In genomic region chr6:26118999-26119398, GRCh38 we compare ENCODE assay signal across 13 cellular contexts. TPM values are rescaled to one million over a fixed set of nuclear protein-coding genes. Genes with fewer than 3 reads are reported as not detected.
DNase-seq lines count a peak whose midpoint lies in the region; ATAC-seq, FAIRE-seq and TF ChIP-seq lines count a peak whose summit lies in the region.
"Had no signal": no experiment of that assay in that cellular context is flagged by ENCODE, and none has a peak within 500 bp of the region (broad histone marks: within the 10 kb centered on the region; RNA-seq: fewer than 3 reads in every experiment).

No MANE protein-coding gene starts in this region.

- no peak for ATAC-seq in GM12878
- no peak for ATAC-seq in stimulated activated naive CD8-positive, alpha-beta T cell treated with anti-CD3 and anti-CD28 coated beads, Interleukin-15, amount 100 ng/mL, for 72 hours
- ATAC-seq: psoas muscle had no signal

- H3K36me3 ChIP-seq in GM12878 (ENCODE audit: control insufficient read depth in 2 of 2, insufficient read depth in 2 of 2, low read length in 1 of 2) = no peaks in the 10 kb centered on the region
- H3K36me3 ChIP-seq: transverse colon had no signal

- H3K4me1 ChIP-seq in GM12878 (ENCODE audit: control insufficient read depth, insufficient read depth, low read length) = peaks cover 3% of the 10 kb centered on the region; the same call in 1 of the 2 replicates

- no peaks in the 10 kb centered on the region for H3K27me3 ChIP-seq in GM12878 (replicated peaks in 1 of 2; ENCODE audit: control insufficient read depth in 2 of 2, insufficient read depth in 2 of 2, low read length in 1 of 2)
- H3K27me3 ChIP-seq: transverse colon had no signal

- no peak for DNase-seq in H54 (ENCODE audit: insufficient read length, low spot score)
- peak; percentile 39 for DNase-seq in NCI-H2107 (lab: John Stamatoyannopoulos, UW)
- no peak for DNase-seq in GM12878 (ENCODE audit: low read depth, low spot score)
- DNase-seq in neural crest cell (ENCODE audit: low read depth, low spot score) = no peak
- DNase-seq in SW 1271 (lab: John Stamatoyannopoulos, UW) = no peak
- DNase-seq in activated CD4-positive, alpha-beta T cell treated with anti-CD3 and anti-CD28 coated beads for 48 hours = no peak
- no peak for DNase-seq in stimulated activated naive CD8-positive, alpha-beta T cell treated with anti-CD3 and anti-CD28 coated beads, Interleukin-15, amount 100 ng/mL, for 72 hours
- no peak for DNase-seq in D721Med (ENCODE audit: insufficient read length, low spot score)
- DNase-seq: foreskin fibroblast, KG1, psoas muscle, transverse colon had no signal

- H3K4me1 Mint-ChIP-seq in neural crest cell = peaks cover 37% of the 10 kb centered on the region
- peaks cover 42% of the 10 kb centered on the region for H3K4me1 Mint-ChIP-seq in stimulated activated naive CD8-positive, alpha-beta T cell treated with anti-CD3 and anti-CD28 coated beads, Interleukin-15, amount 100 ng/mL, for 72 hours

- peak overlapping the region; percentile 11; the same call in 1 of the 2 replicates for H2AFZ ChIP-seq in GM12878 (ENCODE audit: control insufficient read depth, low read depth, low read length)

- WGBS in GM12878 (ENCODE audit: insufficient coverage, insufficient replicate concordance, low lambda C conversion rate, missing lambda C conversion rate) = 94% methylated on average over 7 of the region's 7 CpGs

- no peaks in the 10 kb centered on the region for H3K9me3 Mint-ChIP-seq in neural crest cell
- H3K9me3 Mint-ChIP-seq in stimulated activated naive CD8-positive, alpha-beta T cell treated with anti-CD3 and anti-CD28 coated beads, Interleukin-15, amount 100 ng/mL, for 72 hours = peaks cover 0 to 5% of the 10 kb centered on the region in 2 donors

- H3K4me3 Mint-ChIP-seq in neural crest cell = peak overlapping the region; percentile 73
- H3K4me3 Mint-ChIP-seq in stimulated activated naive CD8-positive, alpha-beta T cell treated with anti-CD3 and anti-CD28 coated beads, Interleukin-15, amount 100 ng/mL, for 72 hours = no peak overlapping the region
- H3K4me3 Mint-ChIP-seq: central memory CD8-positive, alpha-beta T cell had no signal

- TF ChIP-seq RAD21 in GM12878 (IDR thresholded peaks at IDR 0.05; ENCODE audit: insufficient read depth, low read depth, low read length) = no peak

- H3K27ac Mint-ChIP-seq in neural crest cell (ENCODE audit: unreplicated experiment) = no peak overlapping the region
- no peak overlapping the region for H3K27ac Mint-ChIP-seq in stimulated activated naive CD8-positive, alpha-beta T cell treated with anti-CD3 and anti-CD28 coated beads, Interleukin-15, amount 100 ng/mL, for 72 hours

- no peak overlapping the region for H3K4me2 ChIP-seq in GM12878 (ENCODE audit: control insufficient read depth, insufficient read depth)

- POLR2A ChIA-PET in GM12878 (lab: Charles Lee) = interaction anchor here (1.4 to 2.5 kb wide), 4 partner anchors 11 to 98 kb away, joined by 3 to 14 read pairs (median 8); a partner anchor contains a TSS

- no TSS peak for BruUV-seq in GM12878 (replicated peaks; lab: Mats Ljungman, UMichigan)

- H3K9me3 ChIP-seq in GM12878 (replicated peaks; ENCODE audit: control insufficient read depth, insufficient read depth, low read length) = no peaks in the 10 kb centered on the region; the same call in 2 of the 3 replicates
- H3K9me3 ChIP-seq: psoas muscle, transverse colon had no signal

- TF ChIP-seq CTCF in GM12878 (IDR thresholded peaks at IDR 0.05 in 2 of 3, conservative IDR thresholded peaks at IDR 0.05 in 1 of 3; ENCODE audit: control insufficient read depth in 2 of 3, extremely low read depth in 1 of 3, insufficient read depth in 1 of 3, low read depth in 3 of 3, low read length in 3 of 3) = no peak
- TF ChIP-seq CTCF in neural crest cell (conservative IDR thresholded peaks at IDR 0.05) = no peak
- TF ChIP-seq CTCF in D721Med (IDR thresholded peaks at IDR 0.05; ENCODE audit: insufficient read depth, missing control alignments) = no peak

- intact Hi-C loops in GM12878 (cut with micrococcal nuclease; ENCODE audit: unreplicated experiment) = no loop called here

- H3K27me3 Mint-ChIP-seq in neural crest cell (ENCODE audit: low read depth) = peaks cover 11% of the 10 kb centered on the region
- no peaks in the 10 kb centered on the region for H3K27me3 Mint-ChIP-seq in stimulated activated naive CD8-positive, alpha-beta T cell treated with anti-CD3 and anti-CD28 coated beads, Interleukin-15, amount 100 ng/mL, for 72 hours
- H3K27me3 Mint-ChIP-seq: central memory CD8-positive, alpha-beta T cell had no signal

- no peaks in the 10 kb centered on the region for H4K20me1 ChIP-seq in GM12878 (ENCODE audit: control insufficient read depth, insufficient read depth)

- no peak overlapping the region for H3K9ac ChIP-seq in GM12878 (ENCODE audit: control insufficient read depth, insufficient read depth, low read length)

- no peak for TF ChIP-seq EP300 in GM12878 (IDR thresholded peaks at IDR 0.05; ENCODE audit: borderline replicate concordance in 1 of 2, control insufficient read depth in 1 of 2, low read depth in 2 of 2, low read length in 2 of 2)

- SMC1A ChIA-PET in GM12878 (lab: Charles Lee; ENCODE audit: uncharacterized antibody, unreplicated experiment) = interaction anchor here (1.0 to 3.2 kb wide), 4 partner anchors 12 to 80 kb away, joined by 4 to 14 read pairs (median 8); a partner anchor contains a TSS

- no peak overlapping the region for H3K4me3 ChIP-seq in GM12878
- H3K4me3 ChIP-seq: psoas muscle, transverse colon had no signal

- peaks cover 6% of the 10 kb centered on the region for H3K36me3 Mint-ChIP-seq in neural crest cell (ENCODE audit: low read depth)

- FAIRE-seq in H54 (lab: Jason Lieb, UNC) (peak; percentile 97), GM12878 (lab: Jason Lieb, UNC) (no peak), D721Med (lab: Jason Lieb, UNC) (no peak)

- in situ Hi-C loops in GM12878 (cut with MboI) = no loop called here

- H3K27ac ChIP-seq in GM12878 (ENCODE audit: control insufficient read depth, insufficient read depth) = no peak overlapping the region
- H3K27ac ChIP-seq: psoas muscle, transverse colon had no signal

- peaks cover 6% of the 10 kb centered on the region for H3K79me2 ChIP-seq in GM12878 (ENCODE audit: control insufficient read depth, insufficient read depth, low read length)

- CTCF ChIA-PET in GM12878 (lab: Yijun Ruan, JAX) = interaction anchor here (0.9 to 1.8 kb wide), 3 partner anchors 17 to 54 kb away, joined by 3 to 6 read pairs (median 3); no protein-coding TSS in a partner anchor

- TF ChIP-seq POLR2A in H54 (IDR thresholded peaks at IDR 0.05; ENCODE audit: low read depth, low read length) (no peak), GM12878 (IDR thresholded peaks at IDR 0.05; ENCODE audit: low read depth, low read length) (no peak)

- RAD21 ChIA-PET in GM12878 (lab: Charles Lee; ENCODE audit: unreplicated experiment) = interaction anchor here (0.6 to 1.4 kb wide), 7 partner anchors 14 to 1700 kb away, joined by 3 read pairs; partner anchors contain the start of gene HFE

TF ChIP-seq in GM12878, 131 proteins besides CTCF, POLR2A, EP300 and RAD21 (continues in another document):
- TF ChIP-seq MLLT1 (IDR thresholded peaks at IDR 0.05) = peak; percentile 96
- TF ChIP-seq NBN (IDR thresholded peaks at IDR 0.05) = 0 out of 2 replicates have a peak, but pooled peaks have one; percentile 17
- TF ChIP-seq SRF (IDR thresholded peaks at IDR 0.05; ENCODE audit: low read depth in 2 of 2, low read length in 2 of 2) = no peak
- no peak for TF ChIP-seq RELA (IDR thresholded peaks at IDR 0.05; ENCODE audit: borderline replicate concordance, partially characterized antibody)

RNA-seq across cellular contexts. Expression of gene HFE, which starts 31.8 kb away (rescaled TPM):
- 4.1 and 4.5 TPM in 2 replicates for total RNA-seq in GM12878 (2013; cell fraction: nucleolus; rRNA removed)
- 1.5 and 2.1 TPM in 2 replicates for total RNA-seq in GM12878 (2014; rRNA removed)
- 1.9 and 2.3 TPM in 2 replicates for total RNA-seq in GM12878 (2014; rRNA removed; fragmentation: Illumina TruSeq; extraction: Trizol)
- total RNA-seq in GM12878 (2021) = 2.3 and 3.2 TPM in 2 replicates
- 1.1 TPM for polyA plus RNA-seq in GM12878 (2011; ENCODE audit: low read depth)
- 5.9 TPM in 2 replicates for polyA plus RNA-seq in GM12878 (2011; rRNA removed)
- 4.6 and 4.8 TPM in 2 replicates for polyA plus RNA-seq in GM12878 (2011; cell fraction: cytosol; rRNA removed)
- 5.6 and 6.5 TPM in 2 replicates for polyA plus RNA-seq in GM12878 (2011; cell fraction: nucleus; rRNA removed)
- polyA plus RNA-seq in GM12878 (2012) = 0.95 and 2.1 TPM in 2 replicates
- polyA plus RNA-seq in GM12878 (2014; fragmentation: Illumina TruSeq; extraction: Trizol) = 2.2 and 5.1 TPM in 2 replicates
- 1 to 10 TPM in 1 of 2 experiments, under 1 TPM in 1; 0.52 to 1.2 TPM for polyA plus RNA-seq in GM12878 (2014; fragmentation: Nextera tagmentation; extraction: Ambion mirVana)
- polyA plus RNA-seq in GM12878 (2014; rRNA removed) = 2.2 and 3.0 TPM in 2 replicates
- polyA plus RNA-seq in GM12878 (2016; fragmentation: Nextera tagmentation; extraction: Ambion mirVana) = 1 to 10 TPM; 1.3 to 1.5 TPM
- 6.9 and 8.1 TPM in 2 replicates for polyA minus RNA-seq in GM12878 (2011; rRNA and poly(A)+ RNA removed)
- 1.1 and 1.9 TPM in 2 replicates for polyA minus RNA-seq in GM12878 (2011; cell fraction: cytosol; rRNA and poly(A)+ RNA removed)
- 2.1 and 2.3 TPM in 2 replicates for polyA minus RNA-seq in GM12878 (2011; cell fraction: nucleus; rRNA and poly(A)+ RNA removed)
- total RNA-seq in neural crest cell = 1.7 and 2.4 TPM in 2 replicates
